7 cellular contexts compared by ENCODE assay signal in genomic region chr17:48582750-48583069, GRCh38. TPM values are rescaled to one million over a fixed set of nuclear protein-coding genes. Genes with fewer than 3 reads are reported as not detected.
DNase-seq lines count a peak whose midpoint lies in the region; ATAC-seq, FAIRE-seq and TF ChIP-seq lines count a peak whose summit lies in the region.
"Had no signal": no experiment of that assay in that cellular context is flagged by ENCODE, and none has a peak within 500 bp of the region (broad histone marks: within the 10 kb centered on the region; RNA-seq: fewer than 3 reads in every experiment).

No MANE protein-coding gene starts in this region.

- in situ Hi-C loops in gastrocnemius medialis (cut with MboI; ENCODE audit: low sequenced_read_pairs in 4 of 4), result no loop called here

- peak overlapping the region; percentile 90; the same call in 1 of the 2 replicates for H3K4me3 ChIP-seq in OCI-LY3 (ENCODE audit: low read length)
- peak overlapping the region in 3 of 4 donors; percentile 51 to 56 (median 54) for H3K4me3 ChIP-seq in gastrocnemius medialis

- no peaks in the 10 kb centered on the region for H3K27me3 Mint-ChIP-seq in brain

- ATAC-seq in gastrocnemius medialis (no peak), GM19467 (IDR thresholded peaks at IDR 0.05; ENCODE audit: unreplicated experiment) (no peak)

- peak overlapping the region in 4 of 5 experiments; percentile 68 to 90 (median 72) for H3K4me3 Mint-ChIP-seq in brain

- no peak for TF ChIP-seq CTCF in OCI-LY3 (IDR thresholded peaks at IDR 0.05; ENCODE audit: low read depth, low read length)
- no peak for TF ChIP-seq CTCF in brain (conservative IDR thresholded peaks at IDR 0.05)
- no peak for TF ChIP-seq CTCF in gastrocnemius medialis (IDR thresholded peaks at IDR 0.05 in 4 of 5, conservative IDR thresholded peaks at IDR 0.05 in 1 of 5)

- no peak for DNase-seq in gastrocnemius medialis
- DNase-seq in NCI-H2171 treated with DMSO at 0.1 percent for 48 hours (lab: John Stamatoyannopoulos, UW), result no peak
- DNase-seq in H54 (ENCODE audit: insufficient read length, low spot score), result no peak
- DNase-seq: NCI-H748 treated with DMSO at 0.1 percent for 48 hours had no signal

- peaks cover 0 to 33% (median 2%) of the 10 kb centered on the region in 5 experiments for H3K9me3 Mint-ChIP-seq in brain

- H3K27me3 ChIP-seq in OCI-LY3 (ENCODE audit: low read depth, low read length), result peaks cover 18% of the 10 kb centered on the region
- H3K27me3 ChIP-seq in gastrocnemius medialis, result peaks cover 52 to 75% (median 59%) of the 10 kb centered on the region in 3 donors

- no peak overlapping the region for H3K27ac ChIP-seq in OCI-LY3 (ENCODE audit: low read length)
- H3K27ac ChIP-seq in gastrocnemius medialis, result peak overlapping the region; percentile 72 to 83 (median 76)

- no peak overlapping the region for H2AFZ ChIP-seq in OCI-LY3 (ENCODE audit: low read depth, low read length)

- peak overlapping the region in 2 of 5 experiments; percentile 56 to 97 for H3K27ac Mint-ChIP-seq in brain

- H4K20me1 ChIP-seq in OCI-LY3 (ENCODE audit: insufficient read depth, low read length), result no peaks in the 10 kb centered on the region

- TF ChIP-seq POLR2A in gastrocnemius medialis (IDR thresholded peaks at IDR 0.05) (no peak), H54 (IDR thresholded peaks at IDR 0.05; ENCODE audit: low read depth, low read length) (no peak)

- peaks cover 28% of the 10 kb centered on the region for H3K4me1 Mint-ChIP-seq in brain

- no peaks in the 10 kb centered on the region for H3K36me3 Mint-ChIP-seq in brain

- FAIRE-seq in H54 (lab: Jason Lieb, UNC), result no peak

- peaks cover 51% of the 10 kb centered on the region for H3K4me1 ChIP-seq in OCI-LY3 (ENCODE audit: low read length)
- peaks cover 9 to 12% of the 10 kb centered on the region in 2 donors for H3K4me1 ChIP-seq in gastrocnemius medialis

- H3K36me3 ChIP-seq in OCI-LY3 (replicated peaks; ENCODE audit: low read depth, low read length), result no peaks in the 10 kb centered on the region
- no peaks in the 10 kb centered on the region for H3K36me3 ChIP-seq in gastrocnemius medialis

- peak overlapping the region; percentile 98 for H3K4me2 ChIP-seq in OCI-LY3 (ENCODE audit: low read length)

- H3K9ac ChIP-seq in OCI-LY3 (ENCODE audit: low read length), result peak overlapping the region; percentile 99; the same call in 1 of the 2 replicates

- H3K79me2 ChIP-seq in OCI-LY3 (ENCODE audit: low read length), result peaks cover 23% of the 10 kb centered on the region

- intact Hi-C loops in gastrocnemius medialis (cut with DNase I; ENCODE audit: low total_unique reads), result no loop called here

- H3K9me3 ChIP-seq in OCI-LY3 (ENCODE audit: insufficient read depth, low read length), result no peaks in the 10 kb centered on the region
- no peaks in the 10 kb centered on the region for H3K9me3 ChIP-seq in gastrocnemius medialis

RNA-seq across cellular contexts. Expression of gene HOXB4, which starts 4.6 kb away (rescaled TPM):
- 30.3 TPM for polyA plus RNA-seq in brain (ENCODE audit: insufficient read depth, low read depth, low replicate concordance)
- total RNA-seq in gastrocnemius medialis, result 1 to 10 TPM in 1 of 4 donors, under 1 TPM in 3; 0.18 to 1.8 (median 0.51) TPM

RNA-seq across cellular contexts. Expression of gene HOXB3, which starts 7.3 kb away (rescaled TPM):
- polyA plus RNA-seq in brain (ENCODE audit: insufficient read depth, low read depth, low replicate concordance), result 41.6 TPM
- total RNA-seq in gastrocnemius medialis, result 1 to 10 TPM; 1.3 to 5.5 (median 2.2) TPM

RNA-seq across cellular contexts. Expression of gene HOXB5, which starts 10.9 kb away (rescaled TPM):
- polyA plus RNA-seq in brain (ENCODE audit: insufficient read depth, low read depth, low replicate concordance), result 234 TPM
- total RNA-seq in gastrocnemius medialis, result not detected

RNA-seq across cellular contexts. Expression of gene HOXB6, which starts 22.1 kb away (rescaled TPM):
- 31.9 TPM for polyA plus RNA-seq in brain (ENCODE audit: insufficient read depth, low read depth, low replicate concordance)
- total RNA-seq in gastrocnemius medialis, result 1 to 10 TPM in 2 of 4 donors, under 1 TPM in 2; 0.55 to 3.0 (median 1.3) TPM

RNA-seq across cellular contexts. Expression of gene HOXB7, which starts 28.1 kb away (rescaled TPM):
- polyA plus RNA-seq in brain (ENCODE audit: insufficient read depth, low read depth, low replicate concordance), result 37.1 TPM
- total RNA-seq in gastrocnemius medialis, result 1 to 10 TPM in 1 of 4 donors, under 1 TPM in 3; 0.36 to 3.0 (median 0.65) TPM
